11 cellular contexts compared by ENCODE assay signal in genomic region chr12:118175823-118176447, GRCh38. TPM values are rescaled to one million over a fixed set of nuclear protein-coding genes. Genes with fewer than 3 reads are reported as not detected.
A peak's percentile ranks its signal among the peaks of the same experiment; 100 is the strongest.
DNase-seq lines count a peak whose midpoint lies in the region; ATAC-seq and TF ChIP-seq lines count a peak whose summit lies in the region.
"Had no signal": no experiment of that assay in that cellular context is flagged by ENCODE, and none has a peak within 500 bp of the region (broad histone marks: within the 10 kb centered on the region; RNA-seq: fewer than 3 reads in every experiment).

No MANE protein-coding gene starts in this region.

- H3K36me3 ChIP-seq in OCI-LY7 (ENCODE audit: insufficient read depth, low read length) = peaks cover 71% of the 10 kb centered on the region

- H3K9me3 ChIP-seq in OCI-LY7 (ENCODE audit: low read length) = no peaks in the 10 kb centered on the region
- H3K9me3 ChIP-seq: HAP-1 had no signal

- H3K9me3 Mint-ChIP-seq in activated CD4-positive, alpha-beta T cell treated with anti-CD3 and anti-CD28 coated beads for 36 hours (ENCODE audit: low read depth) = no peaks in the 10 kb centered on the region
- H3K9me3 Mint-ChIP-seq: stimulated activated naive CD8-positive, alpha-beta T cell treated with anti-CD3 and anti-CD28 coated beads, Interleukin-15, amount 100 ng/mL, for 72 hours had no signal

- no peak overlapping the region for H3K4me3 ChIP-seq in GM12865 (ENCODE audit: low read depth, low read length)
- H3K4me3 ChIP-seq in OCI-LY7 (ENCODE audit: low read depth, low read length, poor library complexity, severe bottlenecking) = no peak overlapping the region
- H3K4me3 ChIP-seq: HAP-1 had no signal

- no peak overlapping the region for H3K27ac Mint-ChIP-seq in activated CD4-positive, alpha-beta T cell treated with anti-CD3 and anti-CD28 coated beads for 36 hours
- H3K27ac Mint-ChIP-seq: stimulated activated naive CD8-positive, alpha-beta T cell treated with anti-CD3 and anti-CD28 coated beads, Interleukin-15, amount 100 ng/mL, for 72 hours had no signal

- intact Hi-C loops in OCI-LY7 (cut with micrococcal nuclease; ENCODE audit: unreplicated experiment) (no loop called here), sciatic nerve (cut with DNase I) (no loop called here)
- intact Hi-C loops in activated CD4-positive, alpha-beta T cell treated with anti-CD3 and anti-CD28 coated beads for 36 hours (cut with DNase I, micrococcal nuclease) = no loop called here

- H3K4me2 ChIP-seq in OCI-LY7 (ENCODE audit: low read length) = no peak overlapping the region

- peaks cover 3% of the 10 kb centered on the region for H3K4me1 ChIP-seq in OCI-LY7 (ENCODE audit: insufficient read depth, low read length, poor library complexity, severe bottlenecking)
- H3K4me1 ChIP-seq: HAP-1 had no signal

- POLR2A ChIA-PET in OCI-LY7 (lab: Charles Lee) = interaction anchor here (0.6 to 1.2 kb wide), 5 partner anchors 8 to 368 kb away, joined by 3 read pairs; partner anchors contain the start of gene PEBP1
- POLR2A ChIA-PET in activated CD4-positive, alpha-beta T cell treated with anti-CD3 and anti-CD28 coated beads for 36 hours (lab: Charles Lee) = no interaction called here

- DNase-seq in GM12865 (ENCODE audit: low read depth) (peak; percentile 46), OCI-LY7 (ENCODE audit: low spot score) (peak; percentile 7), sciatic nerve (ENCODE audit: low spot score) (no peak), NCI-H526 treated with DMSO at 0.1 percent for 48 hours (lab: John Stamatoyannopoulos, UW) (no peak)
- DNase-seq in activated CD4-positive, alpha-beta T cell treated with anti-CD3 and anti-CD28 coated beads for 36 hours = no peak
- DNase-seq: NCI-H82; stimulated activated naive CD8-positive, alpha-beta T cell treated with anti-CD3 and anti-CD28 coated beads, Interleukin-15, amount 100 ng/mL, for 72 hours had no signal

- no peaks in the 10 kb centered on the region for H3K4me1 Mint-ChIP-seq in activated CD4-positive, alpha-beta T cell treated with anti-CD3 and anti-CD28 coated beads for 36 hours
- H3K4me1 Mint-ChIP-seq: stimulated activated naive CD8-positive, alpha-beta T cell treated with anti-CD3 and anti-CD28 coated beads, Interleukin-15, amount 100 ng/mL, for 72 hours had no signal

- H4K20me1 ChIP-seq in OCI-LY7 (ENCODE audit: insufficient read depth, low read length) = no peaks in the 10 kb centered on the region

- peak; percentile 92 for ATAC-seq in GM21367 (IDR thresholded peaks at IDR 0.05; ENCODE audit: unreplicated experiment)
- ATAC-seq in HG03108 (IDR thresholded peaks at IDR 0.05; ENCODE audit: unreplicated experiment) = peak; percentile 73
- no peak for ATAC-seq in HG03280 (IDR thresholded peaks at IDR 0.05; ENCODE audit: unreplicated experiment)
- no peak for ATAC-seq in sciatic nerve
- ATAC-seq in activated CD4-positive, alpha-beta T cell treated with anti-CD3 and anti-CD28 coated beads for 36 hours = no peak
- ATAC-seq: stimulated activated naive CD8-positive, alpha-beta T cell treated with anti-CD3 and anti-CD28 coated beads, Interleukin-15, amount 100 ng/mL, for 72 hours had no signal

- no peak overlapping the region for H2AFZ ChIP-seq in OCI-LY7 (ENCODE audit: low read length)

- peaks cover 39% of the 10 kb centered on the region for H3K36me3 Mint-ChIP-seq in activated CD4-positive, alpha-beta T cell treated with anti-CD3 and anti-CD28 coated beads for 36 hours (ENCODE audit: low read depth)

- no peaks in the 10 kb centered on the region for H3K79me2 ChIP-seq in OCI-LY7 (ENCODE audit: insufficient read depth, low read depth, low read length)

- H3K9me2 ChIP-seq in OCI-LY7 (ENCODE audit: insufficient read depth, low read length) = no peaks in the 10 kb centered on the region

- H3K27me3 Mint-ChIP-seq in activated CD4-positive, alpha-beta T cell treated with anti-CD3 and anti-CD28 coated beads for 36 hours = no peaks in the 10 kb centered on the region
- H3K27me3 Mint-ChIP-seq: stimulated activated naive CD8-positive, alpha-beta T cell treated with anti-CD3 and anti-CD28 coated beads, Interleukin-15, amount 100 ng/mL, for 72 hours had no signal

- H3K27ac ChIP-seq in OCI-LY7 (ENCODE audit: low read depth, low read length, poor library complexity, severe bottlenecking) = no peak overlapping the region

- TF ChIP-seq CTCF in GM12865 (IDR thresholded peaks at IDR 0.05; ENCODE audit: insufficient read depth, low read depth, low read length, missing control alignments) (no peak), OCI-LY7 (conservative IDR thresholded peaks at IDR 0.05; ENCODE audit: low read length) (no peak)

- BruUV-seq in OCI-LY7 (replicated peaks; lab: Mats Ljungman, UMichigan) = no TSS peak

- no peak overlapping the region for H3K4me3 Mint-ChIP-seq in activated CD4-positive, alpha-beta T cell treated with anti-CD3 and anti-CD28 coated beads for 36 hours
- H3K4me3 Mint-ChIP-seq: stimulated activated naive CD8-positive, alpha-beta T cell treated with anti-CD3 and anti-CD28 coated beads, Interleukin-15, amount 100 ng/mL, for 72 hours had no signal

- CTCF ChIA-PET in OCI-LY7 (lab: Charles Lee; ENCODE audit: unreplicated experiment) = interaction anchor here (1.0 kb wide), 1 partner anchor 201 kb away, joined by 4 read pairs; the partner anchor contains the start of gene SUDS3
- CTCF ChIA-PET in activated CD4-positive, alpha-beta T cell treated with anti-CD3 and anti-CD28 coated beads for 36 hours (lab: Charles Lee) = interaction anchor here (0.7 to 2.0 kb wide), 6 partner anchors 8 to 202 kb away, joined by 3 to 5 read pairs (median 3); no protein-coding TSS in a partner anchor

RNA-seq across cellular contexts. Expression of gene PEBP1, which starts 40.0 kb away (rescaled TPM):
- 128 and 135 TPM in 2 replicates for total RNA-seq in OCI-LY7 (2014; rRNA removed; shearing (Covaris generic))
- total RNA-seq in OCI-LY7 (2022) (138 and 154 TPM in 2 replicates), sciatic nerve (337 TPM)
- total RNA-seq in activated CD4-positive, alpha-beta T cell treated with anti-CD3 and anti-CD28 coated beads for 36 hours = 100 to 1,000 TPM; 117 to 134 TPM

Comparison
In these comparisons a context has a peak if more than half of its experiments do, and no peak if none do; other contexts are left out.
1. DNase-seq: peak in GM12865 (single experiment) and OCI-LY7 (single experiment); none in sciatic nerve (single experiment), activated CD4-positive, alpha-beta T cell treated with anti-CD3 and anti-CD28 coated beads for 36 hours (single experiment) and NCI-H526 treated with DMSO at 0.1 percent for 48 hours (single experiment).
2. ATAC-seq: peak in GM21367 (single experiment) and HG03108 (single experiment); none in HG03280 (single experiment), sciatic nerve (single experiment) and activated CD4-positive, alpha-beta T cell treated with anti-CD3 and anti-CD28 coated beads for 36 hours (single experiment).